ENCODE assay signal across 17 cellular contexts in the genomic region with DNA sequence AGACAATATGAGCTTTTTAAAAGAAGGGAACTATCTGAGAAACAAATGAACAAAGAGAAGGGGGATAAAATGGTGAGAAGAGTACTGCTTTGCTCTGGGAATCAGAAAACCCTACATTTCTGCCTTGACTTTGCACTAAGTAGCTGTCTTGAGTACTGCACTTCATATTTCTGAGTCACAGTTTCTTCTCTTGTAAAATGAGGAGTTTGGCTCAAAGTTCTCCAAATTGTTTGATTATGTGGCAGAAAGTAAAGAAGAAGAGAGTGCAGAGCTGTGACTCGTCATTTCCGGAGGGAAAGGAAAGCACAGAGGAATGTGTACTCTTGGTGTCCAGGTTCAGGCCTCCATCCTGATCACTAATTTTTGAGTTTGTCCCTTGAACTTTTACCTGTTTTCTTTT. TPM values are rescaled to one million over a fixed set of nuclear protein-coding genes. Genes with fewer than 3 reads are reported as not detected.
DNase-seq lines count a peak whose midpoint lies in the region; ATAC-seq, FAIRE-seq and TF ChIP-seq lines count a peak whose summit lies in the region.
"Had no signal": no experiment of that assay in that cellular context is flagged by ENCODE, and none has a peak within 500 bp of the region (broad histone marks: within the 10 kb centered on the region; RNA-seq: fewer than 3 reads in every experiment).

No MANE protein-coding gene starts in this region.

- H3K27ac ChIP-seq in RWPE1 (no peak overlapping the region), kidney (ENCODE audit: low read depth in 2 of 2, low read length in 2 of 2) (no peak overlapping the region)
- H3K27ac ChIP-seq: body of pancreas, tibial artery had no signal

- intact Hi-C loops in kidney (cut with DNase I) = no loop called here

- no peaks in the 10 kb centered on the region for H3K36me3 Mint-ChIP-seq in activated T-cell treated with anti-CD3 and anti-CD28 coated beads, Interleukin-2, amount 50 U/mL, for 72 hours (ENCODE audit: insufficient read depth in 2 of 2)
- H3K36me3 Mint-ChIP-seq in activated T-cell treated with anti-CD3 and anti-CD28 coated beads, Interleukin-2, amount 50 U/mL, for 24 hours (ENCODE audit: low read depth) = no peaks in the 10 kb centered on the region
- H3K36me3 Mint-ChIP-seq: immature natural killer cell; naive thymus-derived CD8-positive, alpha-beta T cell had no signal

- H3K27ac Mint-ChIP-seq in activated T-cell treated with anti-CD3 and anti-CD28 coated beads, Interleukin-2, amount 50 U/mL, for 72 hours = peak overlapping the region; percentile 60
- H3K27ac Mint-ChIP-seq in activated T-cell treated with anti-CD3 and anti-CD28 coated beads, Interleukin-2, amount 50 U/mL, for 24 hours = no peak overlapping the region
- H3K27ac Mint-ChIP-seq: immature natural killer cell; naive thymus-derived CD8-positive, alpha-beta T cell had no signal

- H3K4me3 ChIP-seq in fibroblast of mammary gland (ENCODE audit: control insufficient read depth, low read depth, low read length) (no peak overlapping the region), kidney (ENCODE audit: low read length in 2 of 2) (no peak overlapping the region)
- H3K4me3 ChIP-seq: body of pancreas, tibial artery had no signal

- no peak overlapping the region for H3K9ac ChIP-seq in kidney (ENCODE audit: low read length in 2 of 2)

- H3K4me3 Mint-ChIP-seq in activated T-cell treated with anti-CD3 and anti-CD28 coated beads, Interleukin-2, amount 50 U/mL, for 72 hours = no peak overlapping the region
- no peak overlapping the region for H3K4me3 Mint-ChIP-seq in activated T-cell treated with anti-CD3 and anti-CD28 coated beads, Interleukin-2, amount 50 U/mL, for 24 hours
- H3K4me3 Mint-ChIP-seq: immature natural killer cell; naive thymus-derived CD8-positive, alpha-beta T cell had no signal

- H3K4me1 ChIP-seq in kidney (ENCODE audit: control insufficient read depth in 1 of 2, insufficient read depth in 1 of 2, low read depth in 1 of 2, low read length in 2 of 2) = no peaks in the 10 kb centered on the region
- H3K4me1 ChIP-seq: body of pancreas, tibial artery had no signal

- no peaks in the 10 kb centered on the region for H3K9me3 ChIP-seq in kidney (ENCODE audit: control insufficient read depth in 1 of 2, low read length in 2 of 2)
- H3K9me3 ChIP-seq: body of pancreas, tibial artery had no signal

- POLR2A ChIA-PET in RWPE1 (lab: Yijun Ruan, JAX; ENCODE audit: low non-redundant PET) = no interaction called here

- peaks cover 8% of the 10 kb centered on the region for H3K27me3 Mint-ChIP-seq in activated T-cell treated with anti-CD3 and anti-CD28 coated beads, Interleukin-2, amount 50 U/mL, for 72 hours (ENCODE audit: low read depth)
- H3K27me3 Mint-ChIP-seq in activated T-cell treated with anti-CD3 and anti-CD28 coated beads, Interleukin-2, amount 50 U/mL, for 24 hours = peaks cover 10% of the 10 kb centered on the region

- no peak for ATAC-seq in activated T-cell treated with anti-CD3 and anti-CD28 coated beads, Interleukin-2, amount 50 U/mL, for 72 hours (replicated peaks in 1 of 2)
- no peak for ATAC-seq in GM18873 (IDR thresholded peaks at IDR 0.05; ENCODE audit: low FRiP score, unreplicated experiment)
- ATAC-seq in HG03108 (IDR thresholded peaks at IDR 0.05; ENCODE audit: unreplicated experiment) = no peak
- ATAC-seq: body of pancreas; naive thymus-derived CD8-positive, alpha-beta T cell had no signal

- peaks cover 0 to 2% of the 10 kb centered on the region in 2 donors for H3K9me3 Mint-ChIP-seq in activated T-cell treated with anti-CD3 and anti-CD28 coated beads, Interleukin-2, amount 50 U/mL, for 72 hours
- no peaks in the 10 kb centered on the region for H3K9me3 Mint-ChIP-seq in activated T-cell treated with anti-CD3 and anti-CD28 coated beads, Interleukin-2, amount 50 U/mL, for 24 hours

- no peak for FAIRE-seq in kidney (lab: Jason Lieb, UNC)

- H3K4me1 Mint-ChIP-seq in activated T-cell treated with anti-CD3 and anti-CD28 coated beads, Interleukin-2, amount 50 U/mL, for 72 hours (ENCODE audit: low read depth) = peaks cover 38% of the 10 kb centered on the region
- peaks cover 23% of the 10 kb centered on the region for H3K4me1 Mint-ChIP-seq in activated T-cell treated with anti-CD3 and anti-CD28 coated beads, Interleukin-2, amount 50 U/mL, for 24 hours (ENCODE audit: low read depth)
- H3K4me1 Mint-ChIP-seq: immature natural killer cell had no signal

- DNase-seq in activated T-cell treated with anti-CD3 and anti-CD28 coated beads, Interleukin-2, amount 50 U/mL, for 72 hours = no peak
- no peak for DNase-seq in activated T-cell treated with anti-CD3 and anti-CD28 coated beads, Interleukin-2, amount 50 U/mL, for 24 hours
- DNase-seq in RWPE1 (ENCODE audit: low spot score) (peak; percentile 2), fibroblast of mammary gland (ENCODE audit: low read depth) (peak; percentile 72), stromal cell of bone marrow (ENCODE audit: low read depth) (peak; percentile 72), kidney (no peak)
- DNase-seq: AML-193; body of pancreas; erythroblast; immature natural killer cell; naive thymus-derived CD8-positive, alpha-beta T cell; NCI-H1105 treated with DMSO at 0.1 percent for 48 hours; NCI-H526 treated with DMSO at 0.1 percent for 48 hours; tibial artery had no signal

- CTCF ChIA-PET in RWPE1 (lab: Yijun Ruan, JAX) = no interaction called here

- TF ChIP-seq CTCF in RWPE1 (conservative IDR thresholded peaks at IDR 0.05; ENCODE audit: low read depth) = no peak
- TF ChIP-seq CTCF in fibroblast of mammary gland (conservative IDR thresholded peaks at IDR 0.05; ENCODE audit: control insufficient read depth, insufficient read depth, low read depth, low read length) = no peak
- no peak for TF ChIP-seq CTCF in kidney (IDR thresholded peaks at IDR 0.05; ENCODE audit: borderline replicate concordance, extremely low read depth, insufficient read depth)

- H3K36me3 ChIP-seq in kidney (ENCODE audit: control insufficient read depth in 1 of 2, insufficient read depth in 2 of 2, low read length in 2 of 2) = no peaks in the 10 kb centered on the region
- H3K36me3 ChIP-seq: tibial artery had no signal

RNA-seq across cellular contexts. Expression of gene TP63, which starts 54.7 kb away (rescaled TPM):
- total RNA-seq in activated T-cell treated with anti-CD3 and anti-CD28 coated beads, Interleukin-2, amount 50 U/mL, for 72 hours = 1 to 10 TPM; 1.6 to 2.3 TPM
- 1.1 TPM for total RNA-seq in kidney
- 0.13 TPM for polyA plus RNA-seq in kidney (ENCODE audit: insufficient read depth, low read depth, low replicate concordance)
- total RNA-seq: body of pancreas; naive thymus-derived CD8-positive, alpha-beta T cell; SK-MEL-5 had no signal
- polyA plus RNA-seq: immature natural killer cell; naive thymus-derived CD8-positive, alpha-beta T cell had no signal

Comparison
In these comparisons a context has a peak if more than half of its experiments do, and no peak if none do; other contexts are left out.
1. DNase-seq: peak in RWPE1 (single experiment), fibroblast of mammary gland (single experiment) and stromal cell of bone marrow (single experiment); none in activated T-cell treated with anti-CD3 and anti-CD28 coated beads, Interleukin-2, amount 50 U/mL, for 72 hours (0 of 2), activated T-cell treated with anti-CD3 and anti-CD28 coated beads, Interleukin-2, amount 50 U/mL, for 24 hours (single experiment) and kidney (single experiment).